Comparison of ENCODE assay signal across 20 cellular contexts in genomic region chr2:140747097-140747496, GRCh38.
DNase-seq lines count a peak whose midpoint lies in the region; ATAC-seq and TF ChIP-seq lines count a peak whose summit lies in the region.
"Had no signal": no experiment of that assay in that cellular context is flagged by ENCODE, and none has a peak within 500 bp of the region (broad histone marks: within the 10 kb centered on the region; RNA-seq: fewer than 3 reads in every experiment).

No MANE protein-coding gene starts in this region.

- H3K79me2 ChIP-seq in OCI-LY3 (ENCODE audit: low read length), result no peaks in the 10 kb centered on the region
- no peaks in the 10 kb centered on the region for H3K79me2 ChIP-seq in neural progenitor cell (ENCODE audit: low read depth)

- H3K4me3 ChIP-seq in OCI-LY3 (ENCODE audit: low read length) (peak overlapping the region; percentile 50), neural progenitor cell (no peak overlapping the region)
- H3K4me3 ChIP-seq: K562 had no signal

- peak overlapping the region; percentile 58 for H3K27ac ChIP-seq in OCI-LY3 (ENCODE audit: low read length)
- no peak overlapping the region for H3K27ac ChIP-seq in neural progenitor cell
- H3K27ac ChIP-seq: HL-60 had no signal

- H3K9ac ChIP-seq in OCI-LY3 (ENCODE audit: low read length) (no peak overlapping the region), neural progenitor cell (no peak overlapping the region)

- DNase-seq in neural progenitor cell (ENCODE audit: low spot score), result no peak
- no peak for DNase-seq in CD14-positive monocyte (ENCODE audit: low spot score)
- no peak for DNase-seq in NCI-H524 (lab: John Stamatoyannopoulos, UW)
- DNase-seq in mesothelial cell of epicardium (ENCODE audit: low spot score in 2 of 2, unreplicated experiment in 2 of 2), result no peak
- DNase-seq in anterior cingulate cortex (lab: John Stamatoyannopoulos, UW), result no peak
- DNase-seq: ACHN, AML-193, Calu3, DMS79, H9, MV-4-11, NCI-H1930, NCI-H2171 treated with DMSO at 0.1 percent for 48 hours, NCI-H446 treated with DMSO at 0.1 percent for 48 hours, NCI-H774 had no signal

- H3K9me3 Mint-ChIP-seq in neural progenitor cell (no peaks in the 10 kb centered on the region), CD14-positive monocyte (peaks cover 0 to 2% (median 0%) of the 10 kb centered on the region in 7 donors), mesothelial cell of epicardium (no peaks in the 10 kb centered on the region)
- H3K9me3 Mint-ChIP-seq: H9 had no signal

- no peak overlapping the region for H3K27ac Mint-ChIP-seq in neural progenitor cell
- H3K27ac Mint-ChIP-seq in CD14-positive monocyte, result no peak overlapping the region
- H3K27ac Mint-ChIP-seq in mesothelial cell of epicardium, result no peak overlapping the region

- intact Hi-C loops in CD14-positive monocyte (cut with micrococcal nuclease), result no loop called here

- TF ChIP-seq CTCF in OCI-LY3 (IDR thresholded peaks at IDR 0.05; ENCODE audit: low read depth, low read length), result no peak
- TF ChIP-seq CTCF in neural progenitor cell (IDR thresholded peaks at IDR 0.05), result no peak
- TF ChIP-seq CTCF in CD14-positive monocyte (IDR thresholded peaks at IDR 0.05), result no peak
- TF ChIP-seq CTCF in mesothelial cell of epicardium (IDR thresholded peaks at IDR 0.05; ENCODE audit: unreplicated experiment), result no peak

- H4K20me1 ChIP-seq in OCI-LY3 (ENCODE audit: insufficient read depth, low read length) (no peaks in the 10 kb centered on the region; the same call in 1 of the 2 replicates), neural progenitor cell (ENCODE audit: low read depth) (no peaks in the 10 kb centered on the region)

- H3K27me3 Mint-ChIP-seq in neural progenitor cell (ENCODE audit: insufficient read depth, low read depth), result no peaks in the 10 kb centered on the region
- no peaks in the 10 kb centered on the region for H3K27me3 Mint-ChIP-seq in CD14-positive monocyte (ENCODE audit: low read depth in 3 of 3)
- H3K27me3 Mint-ChIP-seq in mesothelial cell of epicardium (ENCODE audit: low read depth), result no peaks in the 10 kb centered on the region

- H2AFZ ChIP-seq in OCI-LY3 (ENCODE audit: low read depth, low read length) (no peak overlapping the region), neural progenitor cell (replicated peaks) (peak overlapping the region; percentile 15)

- H3K4me1 Mint-ChIP-seq in neural progenitor cell (peaks cover 10% of the 10 kb centered on the region), CD14-positive monocyte (no peaks in the 10 kb centered on the region), mesothelial cell of epicardium (no peaks in the 10 kb centered on the region)
- H3K4me1 Mint-ChIP-seq: H9 had no signal

- H3F3A ChIP-seq in neural progenitor cell (ENCODE audit: low read depth), result no peaks in the 10 kb centered on the region

- H3K36me3 ChIP-seq in OCI-LY3 (replicated peaks; ENCODE audit: low read depth, low read length), result no peaks in the 10 kb centered on the region
- H3K36me3 ChIP-seq in neural progenitor cell, result no peaks in the 10 kb centered on the region

- ATAC-seq in GM21381 (IDR thresholded peaks at IDR 0.05; ENCODE audit: unreplicated experiment) (peak; percentile 11), HG02678 (IDR thresholded peaks at IDR 0.05; ENCODE audit: unreplicated experiment) (peak; percentile 8)
- ATAC-seq: K562 had no signal

- peak overlapping the region; percentile 78 for H3K4me2 ChIP-seq in OCI-LY3 (ENCODE audit: low read length)
- H3K4me2 ChIP-seq in neural progenitor cell, result no peak overlapping the region

- H3K4me1 ChIP-seq in OCI-LY3 (ENCODE audit: low read length) (peaks cover 18% of the 10 kb centered on the region), neural progenitor cell (no peaks in the 10 kb centered on the region)

- H3K9me3 ChIP-seq in OCI-LY3 (ENCODE audit: insufficient read depth, low read length) (no peaks in the 10 kb centered on the region), neural progenitor cell (ENCODE audit: low read depth) (no peaks in the 10 kb centered on the region)

- H3K36me3 Mint-ChIP-seq in neural progenitor cell, result no peaks in the 10 kb centered on the region
- no peaks in the 10 kb centered on the region for H3K36me3 Mint-ChIP-seq in CD14-positive monocyte
- no peaks in the 10 kb centered on the region for H3K36me3 Mint-ChIP-seq in mesothelial cell of epicardium

- 0 out of 2 replicates have a peak, but pooled peaks cover 3% of the 10 kb centered on the region for H3K27me3 ChIP-seq in OCI-LY3 (ENCODE audit: low read depth, low read length)
- no peaks in the 10 kb centered on the region for H3K27me3 ChIP-seq in neural progenitor cell

- H3K4me3 Mint-ChIP-seq in neural progenitor cell (no peak overlapping the region), CD14-positive monocyte (no peak overlapping the region), mesothelial cell of epicardium (no peak overlapping the region)
- H3K4me3 Mint-ChIP-seq: H9 had no signal
